In the genomic region with DNA sequence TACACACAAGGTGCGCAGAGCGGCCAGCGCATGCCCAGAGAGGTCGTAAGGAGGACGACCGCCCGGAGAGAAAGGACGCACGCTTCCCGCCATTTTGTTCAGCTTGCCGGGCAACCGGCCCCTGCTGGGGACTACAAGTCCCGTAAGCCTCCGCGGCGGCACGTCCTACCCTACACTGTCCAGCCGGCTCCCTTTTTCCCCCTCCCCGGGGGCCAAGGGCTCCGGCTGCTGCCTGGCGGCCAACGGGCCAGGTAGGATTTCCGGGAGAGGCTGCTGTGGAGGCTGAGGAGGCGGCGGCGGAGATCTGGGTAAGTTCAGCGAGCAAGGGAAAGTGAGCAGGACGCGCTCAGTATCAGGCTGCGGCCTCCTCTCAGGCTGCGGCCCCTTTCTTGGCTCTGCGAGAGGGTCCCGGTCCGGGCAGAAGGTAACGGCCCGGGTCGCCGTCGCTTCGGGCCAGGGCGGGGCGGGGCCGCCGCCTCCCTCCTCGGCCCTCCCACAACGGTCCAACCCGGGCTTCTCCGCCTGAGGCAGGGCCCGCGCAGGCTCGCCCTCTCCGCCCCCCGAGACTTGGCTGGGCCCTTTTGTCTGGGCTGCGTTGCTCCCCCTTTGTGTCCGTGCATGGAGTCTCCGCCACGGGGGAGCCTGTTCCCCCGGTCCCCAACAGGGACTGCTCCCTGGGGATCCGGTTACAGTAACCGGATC, we compare ENCODE assay signal across 8 cellular contexts. TPM values are rescaled to one million over a fixed set of nuclear protein-coding genes. Genes with fewer than 3 reads are reported as not detected.
DNase-seq lines count a peak whose midpoint lies in the region; ATAC-seq and TF ChIP-seq lines count a peak whose summit lies in the region.

A gene (plus strand): TSS at position 223 of the 702 bp plus-strand sequence. CDS start 37,708 bp downstream, outside the sequence.

- H3K27ac ChIP-seq in epithelial cell of prostate, result peak within 1 kb of the TSS; percentile 79

- H3K9me3 ChIP-seq in mucosa of descending colon, result no peaks in the 10 kb centered on the region

- no peak for TF ChIP-seq CTCF in mucosa of descending colon (IDR thresholded peaks at IDR 0.05)

- H3K4me3 ChIP-seq in mucosa of descending colon, result peak within 1 kb of the TSS; percentile 68

- ATAC-seq in GM21447 (IDR thresholded peaks at IDR 0.05; ENCODE audit: unreplicated experiment) (peak; percentile 84), mucosa of descending colon (peak; percentile 90)

- DNase-seq in D341Med (ENCODE audit: low spot score) (peak; percentile 92), HuH-7.5 (ENCODE audit: low spot score) (peak; percentile 86), OCI-M1 (lab: John Stamatoyannopoulos, UW) (peak; percentile 94), activated T-cell treated with anti-CD3 and anti-CD28 coated beads for 4 hours (peak; percentile 62), epithelial cell of prostate (ENCODE audit: low read depth, low spot score) (peak; percentile 50), mucosa of descending colon (peak; percentile 94 to 96 (median 94))
- DNase-seq in stimulated activated CD8-positive, alpha-beta memory T cell treated with anti-CD3 and anti-CD28 coated beads, Interleukin-4, amount 100 ng/mL, for 1 hour (ENCODE audit: low read depth in 2 of 2, low spot score in 1 of 2), result peak; percentile 47 to 65

- no peaks in the 10 kb centered on the region for H3K36me3 ChIP-seq in mucosa of descending colon (ENCODE audit: low read depth)

- peaks cover 23% of the 10 kb centered on the region for H3K4me1 ChIP-seq in mucosa of descending colon (ENCODE audit: low read depth)

- intact Hi-C loops in mucosa of descending colon (cut with DNase I, micrococcal nuclease), result no loop called here

RNA-seq across cellular contexts. Expression of the gene that starts here (rescaled TPM):
- total RNA-seq in mucosa of descending colon, result 10 to 100 TPM; 47.6 to 62.3 (median 54.8) TPM

Comparison
In these comparisons a context has a peak if more than half of its experiments do, and no peak if none do; other contexts are left out.
1. Peak in every context shown above with its lines: DNase-seq, ATAC-seq, H3K4me3 ChIP-seq and H3K27ac ChIP-seq.